ENCODE assay signal across 26 cellular contexts in the genomic region with DNA sequence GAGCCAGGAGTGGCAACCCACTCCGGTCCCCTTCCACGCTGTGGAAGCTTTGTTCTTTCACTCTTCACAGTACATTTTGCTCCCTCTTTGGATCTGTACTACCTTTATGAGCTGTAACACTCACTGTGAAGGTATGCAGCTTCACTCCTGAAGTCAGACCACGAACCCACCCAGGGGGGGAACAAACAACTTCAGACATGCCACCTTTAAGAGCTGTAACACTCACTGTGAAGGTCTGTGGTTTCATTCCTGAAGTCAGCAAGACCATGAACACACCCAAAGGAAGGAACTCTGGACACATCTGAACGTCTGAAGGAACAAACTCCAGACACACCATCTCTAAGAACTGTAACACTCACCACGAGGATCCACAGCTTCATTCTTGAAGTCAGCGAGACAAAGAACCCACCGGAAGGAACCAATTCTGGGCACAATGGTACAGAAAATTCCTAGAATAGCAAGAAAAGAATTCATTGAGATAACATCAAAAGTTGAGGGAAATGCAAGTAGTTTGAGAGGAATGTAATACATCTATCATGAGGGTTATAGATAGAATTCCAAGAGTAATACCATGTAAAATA.
A peak's percentile ranks its signal among the peaks of the same experiment; 100 is the strongest.
DNase-seq lines count a peak whose midpoint lies in the region; ATAC-seq, FAIRE-seq and TF ChIP-seq lines count a peak whose summit lies in the region.
"Had no signal": no experiment of that assay in that cellular context is flagged by ENCODE, and none has a peak within 500 bp of the region (broad histone marks: within the 10 kb centered on the region; RNA-seq: fewer than 3 reads in every experiment).

No MANE protein-coding gene starts in this region.

- H3K27me3 ChIP-seq in OCI-LY3 (ENCODE audit: low read depth, low read length) (no peaks in the 10 kb centered on the region), bronchial epithelial cell (ENCODE audit: control insufficient read depth, insufficient read depth, low read length) (no peaks in the 10 kb centered on the region), keratinocyte (ENCODE audit: control insufficient read depth, extremely low read depth, insufficient read depth, low read length) (no peaks in the 10 kb centered on the region)
- H3K27me3 ChIP-seq: BLaER1, heart right ventricle, ovary, stomach, upper lobe of left lung had no signal

- H3K9me1 ChIP-seq in keratinocyte (ENCODE audit: control insufficient read depth, extremely low read depth, insufficient read depth, low read length) = no peaks in the 10 kb centered on the region

- intact Hi-C loops in left ventricle myocardium superior (cut with micrococcal nuclease) = no loop called here

- H3K4me2 ChIP-seq in OCI-LY3 (ENCODE audit: low read length) (no peak overlapping the region), keratinocyte (ENCODE audit: control insufficient read depth, extremely low read depth, insufficient read depth, low read depth, low read length) (peak overlapping the region; percentile 50)
- H3K4me2 ChIP-seq: BLaER1 had no signal

- H3K36me3 ChIP-seq in OCI-LY3 (replicated peaks; ENCODE audit: low read depth, low read length) (no peaks in the 10 kb centered on the region), bronchial epithelial cell (ENCODE audit: control insufficient read depth, insufficient read depth, low read length) (no peaks in the 10 kb centered on the region), keratinocyte (ENCODE audit: control insufficient read depth in 2 of 2, extremely low read depth in 1 of 2, insufficient read depth in 2 of 2, low read length in 2 of 2) (no peaks in the 10 kb centered on the region)
- H3K36me3 ChIP-seq: BLaER1, heart right ventricle, ovary, stomach, upper lobe of left lung had no signal

- H4K20me1 ChIP-seq in OCI-LY3 (ENCODE audit: insufficient read depth, low read length) (no peaks in the 10 kb centered on the region), keratinocyte (ENCODE audit: control insufficient read depth, extremely low read depth, insufficient read depth, low read length) (no peaks in the 10 kb centered on the region)
- H4K20me1 ChIP-seq: BLaER1 had no signal

- H3K9ac ChIP-seq in OCI-LY3 (ENCODE audit: low read length) (no peak overlapping the region), keratinocyte (ENCODE audit: control insufficient read depth, extremely low read depth, insufficient read depth, low read length) (no peak overlapping the region)
- H3K9ac ChIP-seq: BLaER1 had no signal

- dilution Hi-C loops in keratinocyte (cut with MboI; ENCODE audit: extremely low pct_ligation_motif_present, low sequenced_read_pairs) = no loop called here

- H2AFZ ChIP-seq in OCI-LY3 (ENCODE audit: low read depth, low read length) (0 out of 2 replicates have a peak overlapping the region, but pooled peaks have one; percentile 31), keratinocyte (ENCODE audit: control insufficient read depth, low read length) (peak overlapping the region; percentile 80)

- H3K9me3 ChIP-seq in OCI-LY3 (ENCODE audit: insufficient read depth, low read length) (no peaks in the 10 kb centered on the region), keratinocyte (ENCODE audit: control insufficient read depth, low read depth, low read length) (peaks cover 5% of the 10 kb centered on the region)
- H3K9me3 ChIP-seq: BLaER1, heart right ventricle, ovary, stomach, upper lobe of left lung had no signal

- H3K4me1 ChIP-seq in OCI-LY3 (ENCODE audit: low read length) (no peaks in the 10 kb centered on the region), keratinocyte (ENCODE audit: control insufficient read depth, extremely low read depth, insufficient read depth, low read length) (peaks cover 10% of the 10 kb centered on the region)
- H3K4me1 ChIP-seq: BLaER1, heart right ventricle, upper lobe of left lung had no signal

- FAIRE-seq in bronchial epithelial cell (lab: Jason Lieb, UNC) (no peak), keratinocyte (lab: Jason Lieb, UNC) (peak; percentile 99)
- FAIRE-seq: A204.1, HepG2 had no signal

- H3K27ac ChIP-seq in OCI-LY3 (ENCODE audit: low read length) (no peak overlapping the region), keratinocyte (ENCODE audit: control insufficient read depth, insufficient read depth, low read length) (peak overlapping the region; percentile 59)
- H3K27ac ChIP-seq: BLaER1, heart right ventricle, ovary, stomach, upper lobe of left lung had no signal

- H3K79me2 ChIP-seq in OCI-LY3 (ENCODE audit: low read length) = no peaks in the 10 kb centered on the region
- H3K79me2 ChIP-seq in keratinocyte (ENCODE audit: control insufficient read depth, insufficient read depth, low read length) = no peaks in the 10 kb centered on the region

- TF ChIP-seq CTCF in OCI-LY3 (IDR thresholded peaks at IDR 0.05; ENCODE audit: low read depth, low read length) = no peak
- no peak for TF ChIP-seq CTCF in bronchial epithelial cell (IDR thresholded peaks at IDR 0.05; ENCODE audit: insufficient read depth, low read length, severe bottlenecking)
- TF ChIP-seq CTCF in keratinocyte (optimal IDR thresholded peaks at IDR 0.05 in 1 of 3, IDR thresholded peaks at IDR 0.05 in 1 of 3, conservative IDR thresholded peaks at IDR 0.05 in 1 of 3; ENCODE audit: extremely low read depth in 1 of 3, insufficient read depth in 2 of 3, low read length in 3 of 3) = no peak

- H3K4me3 ChIP-seq in OCI-LY3 (ENCODE audit: low read length) (no peak overlapping the region), bronchial epithelial cell (ENCODE audit: low read depth, low read length) (no peak overlapping the region), keratinocyte (ENCODE audit: control insufficient read depth in 2 of 3, extremely low read depth in 1 of 3, insufficient read depth in 2 of 3, low read depth in 1 of 3, low read length in 3 of 3) (no peak overlapping the region)
- H3K4me3 ChIP-seq: BLaER1, heart right ventricle, ovary, stomach, upper lobe of left lung had no signal

- DNase-seq in A172 (ENCODE audit: low spot score) (peak; percentile 1), bronchial epithelial cell (ENCODE audit: low read depth) (peak; percentile 80), keratinocyte (ENCODE audit: low read depth, low spot score) (peak; percentile 61), NCI-H345 (lab: John Stamatoyannopoulos, UW) (no peak), NCI-H345 treated with DMSO at 0.1 percent for 48 hours (lab: John Stamatoyannopoulos, UW; ENCODE audit: unreplicated experiment) (no peak), left ventricle myocardium superior (no peak)
- DNase-seq: activated CD4-positive, alpha-beta memory T cell treated with anti-CD3 and anti-CD28 coated beads for 36 hours; activated naive CD4-positive, alpha-beta T cell; anterior cingulate cortex; Caco-2; effector memory CD4-positive, alpha-beta T cell; heart right ventricle; NCI-H1436; ovary; right cardiac atrium; stimulated activated CD4-positive, alpha-beta T cell treated with anti-CD3 and anti-CD28 coated beads, Interleukin-12 subunit alpha, Interleukin-12 subunit beta, amount 100 ng/mL, for 4 hours; stomach; T-helper 2 cell; upper lobe of left lung had no signal

- ATAC-seq in GM18867 (IDR thresholded peaks at IDR 0.05; ENCODE audit: unreplicated experiment) (no peak), left ventricle myocardium superior (no peak)
- ATAC-seq: HCT116, heart right ventricle, HepG2, right cardiac atrium, WTC11 had no signal

Comparison
In these comparisons a context has a peak if more than half of its experiments do, and no peak if none do; other contexts are left out.
1. DNase-seq: peak in A172 (single experiment), bronchial epithelial cell (single experiment) and keratinocyte (single experiment); none in NCI-H345 (single experiment), NCI-H345 treated with DMSO at 0.1 percent for 48 hours (single experiment) and left ventricle myocardium superior (single experiment).